8 cellular contexts compared by ENCODE assay signal in genomic region chr11:73359930-73360742, GRCh38. TPM values are rescaled to one million over a fixed set of nuclear protein-coding genes. Genes with fewer than 3 reads are reported as not detected.
DNase-seq lines count a peak whose midpoint lies in the region; ATAC-seq and TF ChIP-seq lines count a peak whose summit lies in the region.

No MANE protein-coding gene starts in this region.

- WGBS in esophagus muscularis mucosa: 82% methylated on average over 14 of the region's 19 CpGs

- peak overlapping the region; percentile 64 for H3K27ac Mint-ChIP-seq in HFFc6

- H3K27me3 ChIP-seq in esophagus muscularis mucosa: no peaks in the 10 kb centered on the region

- TF ChIP-seq CTCF in HFFc6 (IDR thresholded peaks at IDR 0.05) (peak; percentile 74), esophagus muscularis mucosa (IDR thresholded peaks at IDR 0.05) (peak in 1 of 3 experiments; percentile 12)

- peaks cover 77 to 100% (median 97%) of the 10 kb centered on the region in 4 donors for H3K36me3 ChIP-seq in esophagus muscularis mucosa

- no peak overlapping the region for H3K4me3 ChIP-seq in esophagus muscularis mucosa

- peaks cover 20% of the 10 kb centered on the region for H3K36me3 Mint-ChIP-seq in HFFc6 (ENCODE audit: low read depth)

- H3K9me3 ChIP-seq in esophagus muscularis mucosa: no peaks in the 10 kb centered on the region

- intact Hi-C loops in esophagus muscularis mucosa (cut with DNase I): no loop called here

- H3K4me1 ChIP-seq in esophagus muscularis mucosa: peaks cover 3 to 32% (median 27%) of the 10 kb centered on the region in 4 donors

- TF ChIP-seq EP300 in esophagus muscularis mucosa (IDR thresholded peaks at IDR 0.05): no peak

- peaks cover 11% of the 10 kb centered on the region for H3K27me3 Mint-ChIP-seq in HFFc6 (ENCODE audit: insufficient read depth)

- H3K9me3 Mint-ChIP-seq in HFFc6: no peaks in the 10 kb centered on the region

- no peak overlapping the region for H3K4me3 Mint-ChIP-seq in HFFc6

- peaks cover 17% of the 10 kb centered on the region for H3K4me1 Mint-ChIP-seq in HFFc6 (ENCODE audit: low read depth)

- ATAC-seq in HG03045 (IDR thresholded peaks at IDR 0.05; ENCODE audit: unreplicated experiment): no peak

- peak overlapping the region in 3 of 4 donors; percentile 41 to 46 (median 41) for H3K27ac ChIP-seq in esophagus muscularis mucosa (replicated peaks in 1 of 4)

- TF ChIP-seq POLR2A in esophagus muscularis mucosa (IDR thresholded peaks at IDR 0.05; ENCODE audit: low read depth): no peak

- peak; percentile 25 for DNase-seq in COLO829 (ENCODE audit: low spot score)
- DNase-seq in HFFc6: no peak
- peak; percentile 40 for DNase-seq in UCSD-AML1 (lab: John Stamatoyannopoulos, UW; ENCODE audit: unreplicated experiment)
- DNase-seq in esophagus muscularis mucosa (ENCODE audit: extremely low spot score): no peak
- peak; percentile 23 for DNase-seq in stimulated activated CD4-positive, alpha-beta T cell treated with anti-CD3 and anti-CD28 coated beads, Interleukin-4, amount 100 ng/mL, for 24 hours
- DNase-seq in GF-D8 (lab: John Stamatoyannopoulos, UW): no peak
- no peak for DNase-seq in NCI-H1048 (lab: John Stamatoyannopoulos, UW)

RNA-seq across cellular contexts. Expression of gene RELT, which starts 16.1 kb away (rescaled TPM):
- total RNA-seq in HFFc6 (2021; fragmentation: NEBNext Ultra II Directional; extraction: Animal tissue kit (Norgen Biotek cat#: 25700)): 1 to 10 TPM; 6.2 to 7.7 (median 7.0) TPM
- 1 to 10 TPM; 1.2 to 7.8 (median 2.2) TPM for total RNA-seq in esophagus muscularis mucosa

RNA-seq across cellular contexts. Expression of gene ARHGEF17, which starts 52.1 kb away (rescaled TPM):
- total RNA-seq in HFFc6 (2021; fragmentation: NEBNext Ultra II Directional; extraction: Animal tissue kit (Norgen Biotek cat#: 25700)): 100 to 1,000 TPM in 2 of 6 experiments, 10 to 100 TPM in 4; 84.6 to 112 (median 92.1) TPM
- 100 to 1,000 TPM in 3 of 4 donors, 10 to 100 TPM in 1; 82.8 to 196 (median 122) TPM for total RNA-seq in esophagus muscularis mucosa

Comparison
In these comparisons a context has a peak if more than half of its experiments do, and no peak if none do; other contexts are left out.
1. DNase-seq: peak in COLO829 (single experiment), UCSD-AML1 (single experiment) and stimulated activated CD4-positive, alpha-beta T cell treated with anti-CD3 and anti-CD28 coated beads, Interleukin-4, amount 100 ng/mL, for 24 hours (single experiment); none in HFFc6 (single experiment), esophagus muscularis mucosa (single experiment), GF-D8 (single experiment) and NCI-H1048 (single experiment).